8 cellular contexts compared by ENCODE assay signal in genomic region chr11:6757373-6757967, GRCh38. TPM values are rescaled to one million over a fixed set of nuclear protein-coding genes. Genes with fewer than 3 reads are reported as not detected.
DNase-seq lines count a peak whose midpoint lies in the region; ATAC-seq and TF ChIP-seq lines count a peak whose summit lies in the region.

No MANE protein-coding gene starts in this region.

- peaks cover 4% of the 10 kb centered on the region for H3K27me3 Mint-ChIP-seq in activated naive CD8-positive, alpha-beta T cell treated with anti-CD3 and anti-CD28 coated beads, Interleukin-2, amount 10 ng/mL, durations not matched to agents 7 days and 5 days

- intact Hi-C loops in left ventricle myocardium inferior (cut with micrococcal nuclease): loop anchor here (5.0 kb wide), 1 partner anchor 50 kb away; no protein-coding TSS in a partner anchor
- intact Hi-C loops in sciatic nerve (cut with DNase I): no loop called here

- POLR2A ChIA-PET in BJ (lab: Charles Lee): no interaction called here
- POLR2A ChIA-PET in activated naive CD8-positive, alpha-beta T cell treated with anti-CD3 and anti-CD28 coated beads, Interleukin-2, amount 10 ng/mL, durations not matched to agents 7 days and 5 days (lab: Charles Lee): no interaction called here

- H3K36me3 ChIP-seq in BJ (ENCODE audit: control insufficient read depth, insufficient read depth, low read length) (no peaks in the 10 kb centered on the region), left ventricle myocardium inferior (no peaks in the 10 kb centered on the region)

- no peaks in the 10 kb centered on the region for H3K9me3 ChIP-seq in left ventricle myocardium inferior (replicated peaks)

- no peaks in the 10 kb centered on the region for H3K9me3 Mint-ChIP-seq in activated naive CD8-positive, alpha-beta T cell treated with anti-CD3 and anti-CD28 coated beads, Interleukin-2, amount 10 ng/mL, durations not matched to agents 7 days and 5 days

- no peak overlapping the region for H3K27ac ChIP-seq in left ventricle myocardium inferior (replicated peaks)

- in situ Hi-C loops in SK-MEL-5 (cut with HindIII; ENCODE audit: low pct_unique_long_range_greater_than_20kb, low sequenced_read_pairs): no loop called here

- TF ChIP-seq CTCF in BJ (IDR thresholded peaks at IDR 0.05; ENCODE audit: insufficient read depth, low read depth, low read length) (peak; percentile 76), left ventricle myocardium inferior (IDR thresholded peaks at IDR 0.05; ENCODE audit: borderline replicate concordance) (peak; percentile 74)

- H3K27me3 ChIP-seq in BJ (ENCODE audit: control insufficient read depth, insufficient read depth, low read length): peaks cover 1% of the 10 kb centered on the region; the same call in 1 of the 2 replicates
- H3K27me3 ChIP-seq in left ventricle myocardium inferior (ENCODE audit: low read depth): no peaks in the 10 kb centered on the region

- H3K4me1 Mint-ChIP-seq in activated naive CD8-positive, alpha-beta T cell treated with anti-CD3 and anti-CD28 coated beads, Interleukin-2, amount 10 ng/mL, durations not matched to agents 7 days and 5 days: peaks cover 8% of the 10 kb centered on the region

- H3K4me1 ChIP-seq in left ventricle myocardium inferior: no peaks in the 10 kb centered on the region

- H3K4me3 ChIP-seq in BJ (ENCODE audit: low read depth, low read length) (no peak overlapping the region), left ventricle myocardium inferior (no peak overlapping the region)

- no peak overlapping the region for H3K4me3 Mint-ChIP-seq in activated naive CD8-positive, alpha-beta T cell treated with anti-CD3 and anti-CD28 coated beads, Interleukin-2, amount 10 ng/mL, durations not matched to agents 7 days and 5 days

- DNase-seq in BJ (ENCODE audit: low read depth) (no peak), SK-MEL-5 (ENCODE audit: low read depth, low spot score) (peak; percentile 81), left ventricle myocardium inferior (peak; percentile 26), sciatic nerve (ENCODE audit: low spot score) (no peak), NCI-H2029 (lab: John Stamatoyannopoulos, UW) (no peak)
- no peak for DNase-seq in activated naive CD8-positive, alpha-beta T cell treated with anti-CD3 and anti-CD28 coated beads, Interleukin-2, amount 10 ng/mL, durations not matched to agents 7 days and 5 days

- CTCF ChIA-PET in BJ (lab: Yijun Ruan, JAX): interaction anchor here (0.6 to 6.4 kb wide), 15 partner anchors 11 to 560 kb away, joined by 3 to 110 read pairs (median 4); no protein-coding TSS in a partner anchor

- no peaks in the 10 kb centered on the region for H3K36me3 Mint-ChIP-seq in activated naive CD8-positive, alpha-beta T cell treated with anti-CD3 and anti-CD28 coated beads, Interleukin-2, amount 10 ng/mL, durations not matched to agents 7 days and 5 days

- no peak overlapping the region for H3K27ac Mint-ChIP-seq in activated naive CD8-positive, alpha-beta T cell treated with anti-CD3 and anti-CD28 coated beads, Interleukin-2, amount 10 ng/mL, durations not matched to agents 7 days and 5 days

- ATAC-seq in GM18520 (IDR thresholded peaks at IDR 0.05; ENCODE audit: unreplicated experiment): peak; percentile 69
- peak; percentile 77 for ATAC-seq in HG03521 (IDR thresholded peaks at IDR 0.05; ENCODE audit: unreplicated experiment)
- peak; percentile 74 for ATAC-seq in activated naive CD8-positive, alpha-beta T cell treated with anti-CD3 and anti-CD28 coated beads, Interleukin-2, amount 10 ng/mL, durations not matched to agents 7 days and 5 days (ENCODE audit: low read depth)
- ATAC-seq in sciatic nerve: peak; percentile 69

RNA-seq across cellular contexts. Expression of gene OR2AG2, which starts 14.3 kb away (rescaled TPM):
- polyA plus RNA-seq in BJ (2011; rRNA removed): 0.28 and 0.60 TPM in 2 replicates
- polyA minus RNA-seq in BJ (2011; rRNA and poly(A)+ RNA removed): 4.1 and 5.8 TPM in 2 replicates
- 0.08 and 0.61 TPM in 2 replicates for total RNA-seq in SK-MEL-5 (2014; rRNA removed; shearing (Covaris generic))
- 0.10 and 0.11 TPM in 2 replicates for polyA plus RNA-seq in SK-MEL-5 (2015; cell fraction: cytosol; rRNA removed)
- 0.07 TPM in 1 of 2 replicates, not detected in the other for polyA plus RNA-seq in SK-MEL-5 (2015; cell fraction: nucleus; rRNA removed)
- not detected for total RNA-seq in activated naive CD8-positive, alpha-beta T cell treated with anti-CD3 and anti-CD28 coated beads, Interleukin-2, amount 10 ng/mL, durations not matched to agents 7 days and 5 days
- total RNA-seq in left ventricle myocardium inferior: not detected
- total RNA-seq in sciatic nerve: not detected

RNA-seq across cellular contexts. Expression of gene OR2AG1, which starts 25.4 kb away (rescaled TPM):
- polyA plus RNA-seq in BJ (2011; rRNA removed): not detected in 2 replicates
- polyA minus RNA-seq in BJ (2011; rRNA and poly(A)+ RNA removed): not detected in 2 replicates
- not detected in 2 replicates for total RNA-seq in SK-MEL-5 (2014; rRNA removed; shearing (Covaris generic))
- polyA plus RNA-seq in SK-MEL-5 (2015; cell fraction: cytosol; rRNA removed): not detected in 2 replicates
- not detected in 2 replicates for polyA plus RNA-seq in SK-MEL-5 (2015; cell fraction: nucleus; rRNA removed)
- not detected for total RNA-seq in activated naive CD8-positive, alpha-beta T cell treated with anti-CD3 and anti-CD28 coated beads, Interleukin-2, amount 10 ng/mL, durations not matched to agents 7 days and 5 days
- total RNA-seq in left ventricle myocardium inferior (not detected), sciatic nerve (not detected)

RNA-seq across cellular contexts. Expression of gene OR6A2, which starts 42.0 kb away (rescaled TPM):
- 0.04 TPM in 1 of 2 replicates, not detected in the other for polyA plus RNA-seq in BJ (2011; rRNA removed)
- 2.3 and 3.4 TPM in 2 replicates for polyA minus RNA-seq in BJ (2011; rRNA and poly(A)+ RNA removed)
- total RNA-seq in SK-MEL-5 (2014; rRNA removed; shearing (Covaris generic)): 0.05 and 0.11 TPM in 2 replicates
- polyA plus RNA-seq in SK-MEL-5 (2015; cell fraction: cytosol; rRNA removed): 0.01 TPM in 1 of 2 replicates, not detected in the other
- 0.19 TPM in 1 of 2 replicates, not detected in the other for polyA plus RNA-seq in SK-MEL-5 (2015; cell fraction: nucleus; rRNA removed)
- total RNA-seq in activated naive CD8-positive, alpha-beta T cell treated with anti-CD3 and anti-CD28 coated beads, Interleukin-2, amount 10 ng/mL, durations not matched to agents 7 days and 5 days: under 1 TPM in 1 of 2 experiments, not detected in 1; 0.08 TPM
- total RNA-seq in left ventricle myocardium inferior: not detected
- 0.18 TPM for total RNA-seq in sciatic nerve

Comparison
In these comparisons a context has a peak if more than half of its experiments do, and no peak if none do; other contexts are left out.
1. DNase-seq: peak in SK-MEL-5 (single experiment) and left ventricle myocardium inferior (single experiment); none in BJ (single experiment), activated naive CD8-positive, alpha-beta T cell treated with anti-CD3 and anti-CD28 coated beads, Interleukin-2, amount 10 ng/mL, durations not matched to agents 7 days and 5 days (single experiment), sciatic nerve (single experiment) and NCI-H2029 (single experiment).
2. Peak in every context shown above with its lines, with median percentiles within 50 percentile points of each other: ATAC-seq.